In genomic region chr14:69114763-69115162, GRCh38 we compare ENCODE assay signal across 7 cellular contexts.
"Had no signal": no experiment of that assay in that cellular context is flagged by ENCODE, and none has a peak within 500 bp of the region (broad histone marks: within the 10 kb centered on the region; RNA-seq: fewer than 3 reads in every experiment).

No MANE protein-coding gene starts in this region.

- ATAC-seq: HCT116, HepG2 had no signal

- H3K4me3 ChIP-seq: GM23248, HAP-1 had no signal

- FAIRE-seq: HepG2 had no signal

- DNase-seq: GM23248, GOT3, H7, HFFc6 had no signal

- H3K9me3 ChIP-seq: HAP-1 had no signal

- H3K4me1 ChIP-seq: HAP-1 had no signal

- H3K27ac ChIP-seq: GM23248 had no signal
